18 cellular contexts compared by ENCODE assay signal in genomic region chr5:151695464-151695863, GRCh38. TPM values are rescaled to one million over a fixed set of nuclear protein-coding genes. Genes with fewer than 3 reads are reported as not detected.
DNase-seq lines count a peak whose midpoint lies in the region; ATAC-seq and TF ChIP-seq lines count a peak whose summit lies in the region.
"Had no signal": no experiment of that assay in that cellular context is flagged by ENCODE, and none has a peak within 500 bp of the region (broad histone marks: within the 10 kb centered on the region; RNA-seq: fewer than 3 reads in every experiment).

No MANE protein-coding gene starts in this region.

- no peak for TF ChIP-seq POLR2A in gastroesophageal sphincter (IDR thresholded peaks at IDR 0.05)

- TF ChIP-seq EP300 in gastroesophageal sphincter (IDR thresholded peaks at IDR 0.05), result no peak

- no peaks in the 10 kb centered on the region for H3K9me3 ChIP-seq in gastroesophageal sphincter
- H3K9me3 ChIP-seq in skeletal muscle tissue (ENCODE audit: control insufficient read depth in 3 of 3, low read length in 3 of 3), result no peaks in the 10 kb centered on the region
- H3K9me3 ChIP-seq: MG63, ovary had no signal

- ATAC-seq in gastroesophageal sphincter (no peak), HG03460 (IDR thresholded peaks at IDR 0.05; ENCODE audit: unreplicated experiment) (no peak)
- ATAC-seq in activated naive CD4-positive, alpha-beta T cell treated with anti-CD3 and anti-CD28 coated beads, Interleukin-2, amount 50 U/mL, for 72 hours, result no peak
- ATAC-seq: activated T-cell treated with anti-CD3 and anti-CD28 coated beads, Interleukin-2, amount 50 U/mL, for 72 hours; stimulated activated effector memory CD8-positive, alpha-beta T cell treated with anti-CD3 and anti-CD28 coated beads, Interleukin-12 subunit alpha, Interleukin-12 subunit beta, amount 100 ng/mL, for 72 hours had no signal

- H3K4me3 ChIP-seq in gastroesophageal sphincter (no peak overlapping the region), skeletal muscle tissue (ENCODE audit: low read length in 3 of 3) (no peak overlapping the region)
- H3K4me3 ChIP-seq: MG63, ovary had no signal

- no peak overlapping the region for H3K9ac ChIP-seq in skeletal muscle tissue (ENCODE audit: low read depth in 1 of 3, low read length in 3 of 3)

- TF ChIP-seq CTCF in gastroesophageal sphincter (IDR thresholded peaks at IDR 0.05), result no peak

- H3K27ac ChIP-seq in gastroesophageal sphincter, result peak overlapping the region in 3 of 4 donors; percentile 75 to 85 (median 80)
- H3K27ac ChIP-seq in skeletal muscle tissue (ENCODE audit: low read depth, low read length), result peak overlapping the region; percentile 80

- no peaks in the 10 kb centered on the region for H3K9me3 Mint-ChIP-seq in activated naive CD4-positive, alpha-beta T cell treated with anti-CD3 and anti-CD28 coated beads, Interleukin-2, amount 50 U/mL, for 72 hours
- H3K9me3 Mint-ChIP-seq: activated naive CD8-positive, alpha-beta T cell treated with anti-CD3 and anti-CD28 coated beads for 36 hours; activated T-cell treated with anti-CD3 and anti-CD28 coated beads, Interleukin-2, amount 50 U/mL, for 72 hours; stimulated activated effector memory CD8-positive, alpha-beta T cell treated with anti-CD3 and anti-CD28 coated beads, Interleukin-12 subunit alpha, Interleukin-12 subunit beta, amount 100 ng/mL, for 72 hours; T-helper 1 cell treated with Interleukin-12 subunit alpha and Interleukin-12 subunit beta and Interleukin-4 antibody, amounts not matched to agents 30 μg/mL and 1 μg/mL, for 36 hours had no signal

- DNase-seq in EH (ENCODE audit: low read depth), result peak; percentile 24
- DNase-seq in amniotic epithelial cell (ENCODE audit: low read depth), result peak; percentile 16
- no peak for DNase-seq in activated naive CD4-positive, alpha-beta T cell treated with anti-CD3 and anti-CD28 coated beads, Interleukin-2, amount 50 U/mL, for 72 hours (ENCODE audit: low spot score in 2 of 2)
- no peak for DNase-seq in DMS 273 treated with DMSO at 0.1 percent for 48 hours (lab: John Stamatoyannopoulos, UW)
- no peak for DNase-seq in stimulated activated naive CD4-positive, alpha-beta T cell (lab: John Stamatoyannopoulos, UW)
- DNase-seq: activated CD4-positive, CD25-positive, alpha-beta regulatory T cell; activated naive CD8-positive, alpha-beta T cell treated with anti-CD3 and anti-CD28 coated beads for 36 hours; activated T-cell treated with anti-CD3 and anti-CD28 coated beads, Interleukin-2, amount 50 U/mL, for 72 hours; MG63; NCI-H1930; NCI-H510A treated with DMSO at 0.1 percent for 48 hours; ovary; Right ventricle myocardium superior had no signal

- no peak overlapping the region for H3K27ac Mint-ChIP-seq in activated naive CD4-positive, alpha-beta T cell treated with anti-CD3 and anti-CD28 coated beads, Interleukin-2, amount 50 U/mL, for 72 hours
- H3K27ac Mint-ChIP-seq: activated naive CD8-positive, alpha-beta T cell treated with anti-CD3 and anti-CD28 coated beads for 36 hours; activated T-cell treated with anti-CD3 and anti-CD28 coated beads, Interleukin-2, amount 50 U/mL, for 72 hours; T-helper 1 cell treated with Interleukin-12 subunit alpha and Interleukin-12 subunit beta and Interleukin-4 antibody, amounts not matched to agents 30 μg/mL and 1 μg/mL, for 36 hours had no signal

- WGBS in gastroesophageal sphincter (ENCODE audit: low coverage in 1 of 2), 2 donors, result 67 to 88% methylated on average over 1 of the region's 1 CpG

- no peaks in the 10 kb centered on the region for H3K36me3 Mint-ChIP-seq in activated naive CD4-positive, alpha-beta T cell treated with anti-CD3 and anti-CD28 coated beads, Interleukin-2, amount 50 U/mL, for 72 hours
- H3K36me3 Mint-ChIP-seq: activated naive CD8-positive, alpha-beta T cell treated with anti-CD3 and anti-CD28 coated beads for 36 hours; stimulated activated effector memory CD8-positive, alpha-beta T cell treated with anti-CD3 and anti-CD28 coated beads, Interleukin-12 subunit alpha, Interleukin-12 subunit beta, amount 100 ng/mL, for 72 hours had no signal

- H3K27me3 ChIP-seq in gastroesophageal sphincter, result no peaks in the 10 kb centered on the region
- no peaks in the 10 kb centered on the region for H3K27me3 ChIP-seq in skeletal muscle tissue (ENCODE audit: control insufficient read depth in 3 of 3, insufficient read depth in 3 of 3, low read length in 3 of 3)
- H3K27me3 ChIP-seq: MG63, ovary had no signal

- H3K4me1 ChIP-seq in gastroesophageal sphincter (peaks cover 0 to 55% (median 7%) of the 10 kb centered on the region in 3 donors), skeletal muscle tissue (ENCODE audit: control insufficient read depth in 3 of 3, insufficient read depth in 3 of 3, low read length in 3 of 3) (peaks cover 28 to 47% (median 32%) of the 10 kb centered on the region in 3 donors)

- H3K36me3 ChIP-seq in gastroesophageal sphincter (no peaks in the 10 kb centered on the region), skeletal muscle tissue (ENCODE audit: control insufficient read depth in 3 of 3, insufficient read depth in 3 of 3, low read length in 3 of 3) (no peaks in the 10 kb centered on the region)
- H3K36me3 ChIP-seq: MG63, ovary had no signal

RNA-seq across cellular contexts. Expression of gene SPARC, which starts 8.7 kb away (rescaled TPM):
- total RNA-seq in gastroesophageal sphincter (100 to 1,000 TPM; 194 to 521 (median 352) TPM), skeletal muscle tissue (1,314 TPM)
- under 1 TPM; 0.18 to 0.91 TPM for total RNA-seq in activated naive CD4-positive, alpha-beta T cell treated with anti-CD3 and anti-CD28 coated beads, Interleukin-2, amount 50 U/mL, for 72 hours
- total RNA-seq: activated T-cell treated with anti-CD3 and anti-CD28 coated beads, Interleukin-2, amount 50 U/mL, for 72 hours had no signal

Comparison
In these comparisons a context has a peak if more than half of its experiments do, and no peak if none do; other contexts are left out.
1. DNase-seq: peak in EH (single experiment) and amniotic epithelial cell (single experiment); none in activated naive CD4-positive, alpha-beta T cell treated with anti-CD3 and anti-CD28 coated beads, Interleukin-2, amount 50 U/mL, for 72 hours (0 of 2), DMS 273 treated with DMSO at 0.1 percent for 48 hours (single experiment) and stimulated activated naive CD4-positive, alpha-beta T cell (0 of 6).
2. RNA of gene SPARC, which starts 8.7 kb away (total RNA-seq): 1,314 TPM in skeletal muscle tissue (single experiment) and 194 to 521 TPM in gastroesophageal sphincter; 0.18 to 0.91 TPM in activated naive CD4-positive, alpha-beta T cell treated with anti-CD3 and anti-CD28 coated beads, Interleukin-2, amount 50 U/mL, for 72 hours; every median in the first group is over 100 times any median in the second.